9 cellular contexts compared by ENCODE assay signal in genomic region chr11:71929491-71929890, GRCh38. TPM values are rescaled to one million over a fixed set of nuclear protein-coding genes. Genes with fewer than 3 reads are reported as not detected.
DNase-seq lines count a peak whose midpoint lies in the region; ATAC-seq, FAIRE-seq and TF ChIP-seq lines count a peak whose summit lies in the region.
"Had no signal": no experiment of that assay in that cellular context is flagged by ENCODE, and none has a peak within 500 bp of the region (broad histone marks: within the 10 kb centered on the region; RNA-seq: fewer than 3 reads in every experiment).

No MANE protein-coding gene starts in this region.

- H3K79me2 ChIP-seq in OCI-LY3 (ENCODE audit: low read length) (peaks cover 71% of the 10 kb centered on the region), endothelial cell of umbilical vein (ENCODE audit: control insufficient read depth, insufficient read depth, low read length) (peaks cover 67% of the 10 kb centered on the region), osteoblast (ENCODE audit: insufficient read depth, low read length) (peaks cover 68% of the 10 kb centered on the region)

- TF ChIP-seq POLR2A in endothelial cell of umbilical vein (IDR thresholded peaks at IDR 0.05; ENCODE audit: low read depth, low read length) (no peak), H54 (IDR thresholded peaks at IDR 0.05; ENCODE audit: low read depth, low read length) (no peak)

- H3K9me1 ChIP-seq in endothelial cell of umbilical vein (replicated peaks; ENCODE audit: control insufficient read depth, extremely low read depth, insufficient read depth, low read length) = no peaks in the 10 kb centered on the region

- no peak for FAIRE-seq in endothelial cell of umbilical vein (lab: Jason Lieb, UNC)
- FAIRE-seq in H54 (lab: Jason Lieb, UNC) = no peak

- in situ Hi-C loops in GM13976 (cut with MboI; ENCODE audit: low sequenced_read_pairs, unreplicated experiment) = no loop called here

- peaks cover 0 to 17% of the 10 kb centered on the region in 2 donors for H3K36me3 Mint-ChIP-seq in CD4-positive, alpha-beta memory T cell

- peak overlapping the region; percentile 84 for H3K27ac ChIP-seq in CD4-positive, alpha-beta memory T cell (ENCODE audit: low read depth, low read length)
- H3K27ac ChIP-seq in OCI-LY3 (ENCODE audit: low read length) = peak overlapping the region; percentile 74
- peak overlapping the region; percentile 51 for H3K27ac ChIP-seq in endothelial cell of umbilical vein (ENCODE audit: insufficient read depth, low read depth, low read length)
- peak overlapping the region; percentile 94 for H3K27ac ChIP-seq in osteoblast (ENCODE audit: low read depth, low read length)

- no peaks in the 10 kb centered on the region for H3K36me3 ChIP-seq in CD4-positive, alpha-beta memory T cell (ENCODE audit: insufficient read depth, low read length)
- H3K36me3 ChIP-seq in OCI-LY3 (replicated peaks; ENCODE audit: low read depth, low read length) = peaks cover 11% of the 10 kb centered on the region
- H3K36me3 ChIP-seq in endothelial cell of umbilical vein (ENCODE audit: control insufficient read depth in 2 of 2, extremely low read depth in 1 of 2, insufficient read depth in 2 of 2, low read length in 2 of 2) = no peaks in the 10 kb centered on the region
- H3K36me3 ChIP-seq in osteoblast (ENCODE audit: insufficient read depth, low read length) = no peaks in the 10 kb centered on the region

- TSS peak; percentile 15 for BruUV-seq in endothelial cell of umbilical vein (replicated peaks; lab: Mats Ljungman, UMichigan)

- no peak for TF ChIP-seq CTCF in OCI-LY3 (IDR thresholded peaks at IDR 0.05; ENCODE audit: low read depth, low read length)
- no peak for TF ChIP-seq CTCF in endothelial cell of umbilical vein (IDR thresholded peaks at IDR 0.05; ENCODE audit: extremely low read depth in 1 of 2, insufficient read depth in 1 of 2, low read depth in 1 of 2, low read length in 2 of 2)
- no peak for TF ChIP-seq CTCF in osteoblast (IDR thresholded peaks at IDR 0.05; ENCODE audit: extremely low read depth, low read depth, low read length)
- no peak for TF ChIP-seq CTCF in GM13976 (IDR thresholded peaks at IDR 0.05; ENCODE audit: borderline replicate concordance, control extremely low read depth, extremely low read depth, insufficient read depth, missing control alignments)

- DNase-seq in CD4-positive, alpha-beta memory T cell = no peak
- no peak for DNase-seq in endothelial cell of umbilical vein (ENCODE audit: low read depth, low spot score)
- DNase-seq in osteoblast (ENCODE audit: insufficient read length, low spot score, missing footprints) = no peak
- no peak for DNase-seq in GM13976 (ENCODE audit: low spot score)
- DNase-seq in H54 (ENCODE audit: insufficient read length, low spot score) = no peak

- POLR2A ChIA-PET in CD4-positive, alpha-beta memory T cell (lab: Charles Lee; ENCODE audit: partially characterized antibody) = interaction anchor here (0.9 to 2.9 kb wide), 10 partner anchors 9 to 477 kb away, joined by 4 to 33 read pairs (median 6); partner anchors contain the start of genes ANAPC15, IL18BP, INPPL1 and NADSYN1
- POLR2A ChIA-PET in endothelial cell of umbilical vein (lab: Charles Lee) = interaction anchor here (0.7 to 2.3 kb wide), 4 partner anchors 14 to 183 kb away, joined by 3 to 17 read pairs (median 3); partner anchors contain the start of gene ANAPC15

- H3K4me3 Mint-ChIP-seq in CD4-positive, alpha-beta memory T cell = peak overlapping the region; percentile 95 to 100 (median 98)

- no peak for ATAC-seq in GM18870 (IDR thresholded peaks at IDR 0.05; ENCODE audit: unreplicated experiment)
- no peak for ATAC-seq in GM21390 (IDR thresholded peaks at IDR 0.05; ENCODE audit: unreplicated experiment)

- dilution Hi-C loops in endothelial cell of umbilical vein (cut with MboI; ENCODE audit: extremely low pct_ligation_motif_present, low sequenced_read_pairs) = no loop called here

- peaks cover 45 to 65% (median 56%) of the 10 kb centered on the region in 4 donors for H3K4me1 Mint-ChIP-seq in CD4-positive, alpha-beta memory T cell

- no peaks in the 10 kb centered on the region for H3K9me3 Mint-ChIP-seq in CD4-positive, alpha-beta memory T cell

- H3K27ac Mint-ChIP-seq in CD4-positive, alpha-beta memory T cell = peak overlapping the region; percentile 92 to 100 (median 99)

- intact Hi-C loops in CD4-positive, alpha-beta memory T cell (cut with micrococcal nuclease) = loop anchor here (2.0 to 5.0 kb wide), 3 partner anchors 117 to 503 kb away; partner anchors contain the start of gene CLPB
- intact Hi-C loops in endothelial cell of umbilical vein (cut with micrococcal nuclease) = loop anchor here (2.0 kb wide), 1 partner anchor 183 kb away; the partner anchor contains the start of gene ANAPC15

- H3K27me3 ChIP-seq in CD4-positive, alpha-beta memory T cell (ENCODE audit: insufficient read depth, low read length) = no peaks in the 10 kb centered on the region
- no peaks in the 10 kb centered on the region for H3K27me3 ChIP-seq in OCI-LY3 (ENCODE audit: low read depth, low read length)
- no peaks in the 10 kb centered on the region for H3K27me3 ChIP-seq in endothelial cell of umbilical vein (ENCODE audit: control insufficient read depth in 2 of 2, insufficient read depth in 2 of 2, low read length in 2 of 2)
- no peaks in the 10 kb centered on the region for H3K27me3 ChIP-seq in osteoblast (ENCODE audit: insufficient read depth, low read length)

- H2AFZ ChIP-seq in OCI-LY3 (ENCODE audit: low read depth, low read length) = no peak overlapping the region
- no peak overlapping the region for H2AFZ ChIP-seq in endothelial cell of umbilical vein (ENCODE audit: low read depth, low read length)
- H2AFZ ChIP-seq in osteoblast (ENCODE audit: low read length) = peak overlapping the region; percentile 95

- peak overlapping the region; percentile 92 to 96 for H3K4me3 ChIP-seq in CD4-positive, alpha-beta memory T cell (ENCODE audit: low read length in 2 of 2)
- H3K4me3 ChIP-seq in OCI-LY3 (ENCODE audit: low read length) (peak overlapping the region; percentile 84), endothelial cell of umbilical vein (replicated peaks in 1 of 3; ENCODE audit: insufficient read depth in 1 of 3, low read depth in 1 of 3, low read length in 3 of 3) (peak overlapping the region; percentile 63 to 95 (median 78)), osteoblast (ENCODE audit: insufficient read depth, low read length) (peak overlapping the region; percentile 80)

- peaks cover 41% of the 10 kb centered on the region for H3K4me1 ChIP-seq in CD4-positive, alpha-beta memory T cell (ENCODE audit: insufficient read depth, low read length)
- H3K4me1 ChIP-seq in OCI-LY3 (ENCODE audit: low read length) (peaks cover 54% of the 10 kb centered on the region), endothelial cell of umbilical vein (ENCODE audit: control insufficient read depth, extremely low read depth, insufficient read depth, low read length) (peaks cover 58% of the 10 kb centered on the region), osteoblast (ENCODE audit: insufficient read depth, low read length) (peaks cover 30% of the 10 kb centered on the region)

- H3K27me3 Mint-ChIP-seq in CD4-positive, alpha-beta memory T cell = no peaks in the 10 kb centered on the region

- no peaks in the 10 kb centered on the region for H3K9me3 ChIP-seq in CD4-positive, alpha-beta memory T cell (ENCODE audit: control insufficient read depth in 1 of 2, low read length in 2 of 2)
- H3K9me3 ChIP-seq in OCI-LY3 (ENCODE audit: insufficient read depth, low read length) = no peaks in the 10 kb centered on the region
- no peaks in the 10 kb centered on the region for H3K9me3 ChIP-seq in endothelial cell of umbilical vein (replicated peaks; ENCODE audit: control insufficient read depth, insufficient read depth, low read length)
- no peaks in the 10 kb centered on the region for H3K9me3 ChIP-seq in osteoblast (ENCODE audit: low read depth, low read length)

- H4K20me1 ChIP-seq in OCI-LY3 (ENCODE audit: insufficient read depth, low read length) (peaks cover 11% of the 10 kb centered on the region; the same call in 1 of the 2 replicates), endothelial cell of umbilical vein (replicated peaks; ENCODE audit: control insufficient read depth, extremely low read depth, insufficient read depth, low read length) (no peaks in the 10 kb centered on the region), osteoblast (ENCODE audit: insufficient read depth, low read length) (peaks cover 53% of the 10 kb centered on the region)

- H3K9ac ChIP-seq in OCI-LY3 (ENCODE audit: low read length) = peak overlapping the region; percentile 70
- H3K9ac ChIP-seq in endothelial cell of umbilical vein (replicated peaks; ENCODE audit: extremely low read depth, insufficient read depth, low read length) = peak overlapping the region; percentile 97

- H3K4me2 ChIP-seq in OCI-LY3 (ENCODE audit: low read length) = peak overlapping the region; percentile 88
- peak overlapping the region; percentile 75 for H3K4me2 ChIP-seq in endothelial cell of umbilical vein (ENCODE audit: insufficient read depth, low read length)
- H3K4me2 ChIP-seq in osteoblast (ENCODE audit: insufficient read depth, low read length) = peak overlapping the region; percentile 97

- CTCF ChIA-PET in CD4-positive, alpha-beta memory T cell (lab: Charles Lee; ENCODE audit: partially characterized antibody) = interaction anchor here (1.2 to 2.1 kb wide), 3 partner anchors 15 to 501 kb away, joined by 3 to 7 read pairs (median 4); no protein-coding TSS in a partner anchor
- CTCF ChIA-PET in endothelial cell of umbilical vein (lab: Charles Lee) = interaction anchor here (0.7 to 2.1 kb wide), 8 partner anchors 9 to 129 kb away, joined by 3 to 14 read pairs (median 4); no protein-coding TSS in a partner anchor

RNA-seq across cellular contexts. Expression of gene RNF121, which starts 0.6 kb away (rescaled TPM):
- total RNA-seq in CD4-positive, alpha-beta memory T cell = 10 to 100 TPM; 28.0 to 33.0 TPM
- polyA plus RNA-seq in CD4-positive, alpha-beta memory T cell = 1 to 10 TPM; 7.5 to 8.2 TPM
- total RNA-seq in endothelial cell of umbilical vein (61.4 and 61.7 TPM in 2 replicates), osteoblast (32.1 and 32.2 TPM in 2 replicates)
- 86.6 and 99.9 TPM in 2 replicates for polyA plus RNA-seq in endothelial cell of umbilical vein
- polyA plus RNA-seq in endothelial cell of umbilical vein (2011; cell fraction: cytosol; rRNA removed) = 74.3 and 92.8 TPM in 2 replicates
- 173 and 190 TPM in 2 replicates for polyA plus RNA-seq in endothelial cell of umbilical vein (2011; cell fraction: nucleus; rRNA removed)
- polyA plus RNA-seq in endothelial cell of umbilical vein (2012) = 136 and 160 TPM in 2 replicates
- polyA minus RNA-seq in endothelial cell of umbilical vein = 202 and 205 TPM in 2 replicates
- polyA minus RNA-seq in endothelial cell of umbilical vein (2011; cell fraction: cytosol; rRNA and poly(A)+ RNA removed) = 20.1 TPM
- 87.9 and 123 TPM in 2 replicates for polyA minus RNA-seq in endothelial cell of umbilical vein (2011; cell fraction: nucleus; rRNA and poly(A)+ RNA removed)

RNA-seq across cellular contexts. Expression of gene XNDC1N, which starts 1.1 kb away (rescaled TPM):
- 10 to 100 TPM; 25.3 to 26.2 TPM for total RNA-seq in CD4-positive, alpha-beta memory T cell
- 1 to 10 TPM; 4.3 to 4.6 TPM for polyA plus RNA-seq in CD4-positive, alpha-beta memory T cell
- total RNA-seq in endothelial cell of umbilical vein (8.9 and 9.0 TPM in 2 replicates), osteoblast (8.8 and 9.4 TPM in 2 replicates)
- 3.0 and 3.5 TPM in 2 replicates for polyA plus RNA-seq in endothelial cell of umbilical vein
- 3.7 and 4.2 TPM in 2 replicates for polyA plus RNA-seq in endothelial cell of umbilical vein (2011; cell fraction: cytosol; rRNA removed)
- polyA plus RNA-seq in endothelial cell of umbilical vein (2011; cell fraction: nucleus; rRNA removed) = 9.4 and 13.4 TPM in 2 replicates
- polyA plus RNA-seq in endothelial cell of umbilical vein (2012) = 3.5 and 4.3 TPM in 2 replicates
- 9.9 and 11.6 TPM in 2 replicates for polyA minus RNA-seq in endothelial cell of umbilical vein
- 12.6 TPM for polyA minus RNA-seq in endothelial cell of umbilical vein (2011; cell fraction: cytosol; rRNA and poly(A)+ RNA removed)
- 22.2 and 23.2 TPM in 2 replicates for polyA minus RNA-seq in endothelial cell of umbilical vein (2011; cell fraction: nucleus; rRNA and poly(A)+ RNA removed)

RNA-seq across cellular contexts. Expression of gene DEFB131B, which starts 51.2 kb away (rescaled TPM):
- total RNA-seq in CD4-positive, alpha-beta memory T cell = not detected
- polyA plus RNA-seq in CD4-positive, alpha-beta memory T cell = not detected
- not detected in 2 replicates for total RNA-seq in endothelial cell of umbilical vein
- not detected in 2 replicates for polyA plus RNA-seq in endothelial cell of umbilical vein
- not detected in 2 replicates for polyA plus RNA-seq in endothelial cell of umbilical vein (2011; cell fraction: cytosol; rRNA removed)
- polyA plus RNA-seq in endothelial cell of umbilical vein (2011; cell fraction: nucleus; rRNA removed) = not detected in 2 replicates
- polyA plus RNA-seq in endothelial cell of umbilical vein (2012) = not detected in 2 replicates
- polyA minus RNA-seq in endothelial cell of umbilical vein = not detected in 2 replicates
- polyA minus RNA-seq in endothelial cell of umbilical vein (2011; cell fraction: cytosol; rRNA and poly(A)+ RNA removed) = not detected
- not detected in 2 replicates for polyA minus RNA-seq in endothelial cell of umbilical vein (2011; cell fraction: nucleus; rRNA and poly(A)+ RNA removed)
- total RNA-seq in osteoblast = not detected in 2 replicates
- total RNA-seq: SK-MEL-5 had no signal
